30 cellular contexts compared by ENCODE assay signal in the genomic region with DNA sequence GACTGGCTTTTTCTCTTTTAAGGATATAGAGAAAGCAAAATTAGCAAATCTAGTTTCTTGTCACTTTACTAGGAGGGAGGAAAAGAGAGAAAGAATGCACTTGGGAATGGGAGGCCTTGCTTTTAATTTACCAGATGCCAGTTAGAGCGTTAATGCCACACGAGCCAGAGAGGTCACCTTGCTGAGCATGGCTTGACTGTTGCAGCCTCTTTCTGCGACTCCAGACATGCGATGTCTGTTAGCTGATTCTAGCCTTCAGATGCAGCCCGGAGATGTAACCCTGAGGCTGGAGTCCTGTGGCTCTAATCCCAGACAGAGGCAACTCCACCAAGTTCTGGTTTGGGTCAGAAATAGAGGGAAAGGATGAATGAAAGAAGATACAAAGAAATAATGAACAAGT.
DNase-seq lines count a peak whose midpoint lies in the region; ATAC-seq and TF ChIP-seq lines count a peak whose summit lies in the region.
"Had no signal": no experiment of that assay in that cellular context is flagged by ENCODE, and none has a peak within 500 bp of the region (broad histone marks: within the 10 kb centered on the region; RNA-seq: fewer than 3 reads in every experiment).

No MANE protein-coding gene starts in this region.

- no peak for ATAC-seq in GM23338
- ATAC-seq in left ventricle myocardium superior: peak; percentile 67
- peak in 2 of 4 donors; percentile 26 to 52 for ATAC-seq in psoas muscle
- ATAC-seq: activated naive CD4-positive, alpha-beta T cell treated with anti-CD3 and anti-CD28 coated beads, Interleukin-2, amount 50 U/mL, for 72 hours; effector memory CD8-positive, alpha-beta T cell; left colon; naive thymus-derived CD4-positive, alpha-beta T cell; upper lobe of right lung had no signal

- H3K4me2 ChIP-seq in GM23338: no peak overlapping the region
- H3K4me2 ChIP-seq: smooth muscle cell had no signal

- H3K36me3 Mint-ChIP-seq in GM23338 (ENCODE audit: low read depth): peaks cover 21% of the 10 kb centered on the region
- H3K36me3 Mint-ChIP-seq: activated CD4-positive, alpha-beta memory T cell treated with anti-CD3 and anti-CD28 coated beads for 36 hours; activated naive CD4-positive, alpha-beta T cell treated with anti-CD3 and anti-CD28 coated beads, Interleukin-2, amount 50 U/mL, for 72 hours; naive thymus-derived CD4-positive, alpha-beta T cell had no signal

- TF ChIP-seq CTCF in GM23338 (conservative IDR thresholded peaks at IDR 0.05; ENCODE audit: low read depth in 2 of 2) (no peak), VCaP (conservative IDR thresholded peaks at IDR 0.05) (no peak), psoas muscle (IDR thresholded peaks at IDR 0.05) (no peak)

- no peak overlapping the region for H2AFZ ChIP-seq in GM23338

- DNase-seq in GM23338 (ENCODE audit: low spot score) (no peak), left ventricle myocardium superior (no peak), psoas muscle (no peak), H4 (ENCODE audit: low spot score) (no peak), kidney tubule cell (ENCODE audit: low spot score) (no peak), iPS-NIHi11 (ENCODE audit: low spot score) (no peak)
- DNase-seq: activated CD4-positive, alpha-beta memory T cell treated with anti-CD3 and anti-CD28 coated beads for 36 hours; activated CD4-positive, CD25-positive, alpha-beta regulatory T cell treated with anti-CD3 and anti-CD28 coated beads, Interleukin-2, amount 50 U/mL, for 72 hours; activated CD8-positive, alpha-beta memory T cell treated with anti-CD3 and anti-CD28 coated beads, Interleukin-2, amount 50 U/mL, for 48 hours; cortex of kidney; DMS153; effector memory CD8-positive, alpha-beta T cell; erythroblast; head of caudate nucleus; left colon; midbrain; naive thymus-derived CD4-positive, alpha-beta T cell; NCI-H1092 treated with DMSO at 0.1 percent for 48 hours; NCI-H2029 treated with DMSO at 0.1 percent for 48 hours; NCI-H345; retina; stimulated activated CD4-positive, alpha-beta T cell treated with anti-CD3 and anti-CD28 coated beads, Interleukin-1b, Interleukin-23, amount 100 ng/mL, for 48 hours; substantia nigra; T-helper 1 cell; upper lobe of right lung had no signal

- peak overlapping the region; percentile 28 for H3K27ac Mint-ChIP-seq in GM23338
- H3K27ac Mint-ChIP-seq: activated CD4-positive, alpha-beta memory T cell treated with anti-CD3 and anti-CD28 coated beads for 36 hours; activated naive CD4-positive, alpha-beta T cell treated with anti-CD3 and anti-CD28 coated beads, Interleukin-2, amount 50 U/mL, for 72 hours; activated T-helper 2 cell treated with anti-CD3 and anti-CD28 coated beads, Interferon-gamma antibody, Interleukin-2, Interleukin-4, amounts not matched to agents 10 μg/mL and 5 μg/mL and 100 μg/mL, durations not matched to agents 14 hours and 24 hours and 36 hours; effector memory CD8-positive, alpha-beta T cell; naive thymus-derived CD4-positive, alpha-beta T cell had no signal

- WGBS in psoas muscle, 3 donors: 25 to 38% (median 27%) methylated on average over 5 of the region's 5 CpGs

- H3K27me3 ChIP-seq in GM23338 (ENCODE audit: insufficient read depth) (no peaks in the 10 kb centered on the region), psoas muscle (ENCODE audit: insufficient read depth in 3 of 3, low read length in 2 of 3) (no peaks in the 10 kb centered on the region)
- H3K27me3 ChIP-seq: upper lobe of right lung had no signal

- H3K27ac ChIP-seq in GM23338 (ENCODE audit: low read depth) (peak overlapping the region; percentile 78), VCaP (peak overlapping the region; percentile 18; the same call in 1 of the 2 replicates), psoas muscle (peak overlapping the region; percentile 72)
- H3K27ac ChIP-seq: upper lobe of right lung had no signal

- H3K4me1 ChIP-seq in GM23338 (ENCODE audit: insufficient read depth) (peaks cover 8% of the 10 kb centered on the region; the same call in 1 of the 2 replicates), psoas muscle (peaks cover 54% of the 10 kb centered on the region)
- H3K4me1 ChIP-seq: upper lobe of right lung had no signal

- no peaks in the 10 kb centered on the region for H3K9me3 ChIP-seq in psoas muscle
- H3K9me3 ChIP-seq: upper lobe of right lung had no signal

- peaks cover 8% of the 10 kb centered on the region for H3K27me3 Mint-ChIP-seq in GM23338 (ENCODE audit: insufficient read depth, low read depth, poor library complexity)
- H3K27me3 Mint-ChIP-seq: effector memory CD8-positive, alpha-beta T cell; naive thymus-derived CD4-positive, alpha-beta T cell had no signal

- H4K20me1 ChIP-seq in GM23338 (replicated peaks; ENCODE audit: insufficient read depth): peaks cover 3% of the 10 kb centered on the region; the same call in 1 of the 2 replicates

- H3K79me2 ChIP-seq in GM23338 (replicated peaks; ENCODE audit: insufficient read depth): 0 out of 2 replicates have a peak, but pooled peaks cover 11% of the 10 kb centered on the region

- H3K9me2 ChIP-seq in GM23338 (ENCODE audit: insufficient read depth): no peaks in the 10 kb centered on the region

- no peak overlapping the region for H3K4me3 Mint-ChIP-seq in GM23338
- H3K4me3 Mint-ChIP-seq: activated CD4-positive, alpha-beta memory T cell treated with anti-CD3 and anti-CD28 coated beads for 36 hours; CD14-positive monocyte; effector memory CD8-positive, alpha-beta T cell; naive thymus-derived CD4-positive, alpha-beta T cell had no signal

- H3F3A ChIP-seq in GM23338 (replicated peaks; ENCODE audit: low read depth): no peaks in the 10 kb centered on the region

- intact Hi-C loops in left ventricle myocardium superior (cut with micrococcal nuclease): no loop called here
- intact Hi-C loops in psoas muscle (cut with DNase I): loop anchor here in 1 of 2 donors (10.0 kb wide), 1 partner anchor 281 kb away; no protein-coding TSS in a partner anchor

- peaks cover 12% of the 10 kb centered on the region; the same call in 1 of the 2 replicates for H3K36me3 ChIP-seq in GM23338 (ENCODE audit: insufficient read depth)
- H3K36me3 ChIP-seq in psoas muscle (ENCODE audit: insufficient read depth in 1 of 2, low read depth in 1 of 2): peaks cover 5 to 50% of the 10 kb centered on the region in 2 donors

- H3K4me3 ChIP-seq in GM23338 (no peak overlapping the region), psoas muscle (no peak overlapping the region)
- H3K4me3 ChIP-seq: smooth muscle cell, upper lobe of right lung had no signal

- H3K4me1 Mint-ChIP-seq in GM23338: peaks cover 8% of the 10 kb centered on the region; the same call in 2 of the 3 replicates
- H3K4me1 Mint-ChIP-seq: naive thymus-derived CD4-positive, alpha-beta T cell had no signal

- no peaks in the 10 kb centered on the region for H3K9me3 Mint-ChIP-seq in GM23338
- H3K9me3 Mint-ChIP-seq: activated CD4-positive, alpha-beta memory T cell treated with anti-CD3 and anti-CD28 coated beads for 36 hours; activated naive CD4-positive, alpha-beta T cell treated with anti-CD3 and anti-CD28 coated beads, Interleukin-2, amount 50 U/mL, for 72 hours; activated T-helper 2 cell treated with anti-CD3 and anti-CD28 coated beads, Interferon-gamma antibody, Interleukin-2, Interleukin-4, amounts not matched to agents 10 μg/mL and 5 μg/mL and 100 μg/mL, durations not matched to agents 14 hours and 24 hours and 36 hours; CD14-positive monocyte; effector memory CD8-positive, alpha-beta T cell; naive thymus-derived CD4-positive, alpha-beta T cell had no signal

Comparison
In these comparisons a context has a peak if more than half of its experiments do, and no peak if none do; other contexts are left out.
1. H3K27ac ChIP-seq: peak in every context shown above with its lines; median percentile 78 in GM23338; 72 in psoas muscle; 18 in VCaP.